Comparison of ENCODE assay signal across 9 cellular contexts in the genomic region with DNA sequence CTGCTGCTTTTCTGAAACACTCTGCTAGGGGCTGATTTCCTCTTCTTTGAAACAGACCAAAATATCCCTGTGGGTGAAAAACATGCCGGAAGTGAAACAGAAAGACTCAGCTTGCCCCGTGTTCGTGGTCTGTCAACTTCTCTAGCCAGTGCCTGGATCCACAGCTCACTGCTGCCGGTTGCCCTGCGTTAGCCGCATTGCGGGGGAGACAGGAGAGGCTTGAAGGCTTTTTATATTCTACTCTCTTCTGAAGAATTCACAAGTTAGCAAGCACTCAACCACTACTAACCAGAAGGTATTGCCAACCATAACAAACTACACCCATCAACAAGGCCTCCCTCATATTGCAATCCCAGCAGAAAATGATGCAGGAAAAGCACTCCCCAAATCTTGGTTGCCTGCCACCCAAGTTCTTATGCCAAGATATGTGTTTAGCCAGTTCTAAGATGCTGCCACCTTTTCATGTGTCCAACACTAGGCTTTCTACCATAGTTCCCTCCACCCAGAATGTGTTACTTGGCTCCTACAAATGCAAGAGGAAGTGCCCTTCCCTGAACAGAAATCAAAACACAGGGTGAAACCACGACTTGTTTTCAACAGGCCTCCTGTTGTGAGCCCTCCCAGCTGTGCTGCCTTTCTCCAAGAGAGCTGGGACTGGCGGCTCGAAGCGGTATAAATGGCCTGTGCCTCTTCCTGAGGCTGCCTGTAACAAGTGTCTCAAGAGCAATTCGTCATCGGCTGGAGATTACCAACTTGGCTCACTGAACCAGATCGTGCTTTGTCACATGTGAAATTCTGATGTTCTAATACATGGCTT.
A peak's percentile ranks its signal among the peaks of the same experiment; 100 is the strongest.
DNase-seq lines count a peak whose midpoint lies in the region; ATAC-seq and TF ChIP-seq lines count a peak whose summit lies in the region.
"Had no signal": no experiment of that assay in that cellular context is flagged by ENCODE, and none has a peak within 500 bp of the region (broad histone marks: within the 10 kb centered on the region; RNA-seq: fewer than 3 reads in every experiment).

No MANE protein-coding gene starts in this region.

- H3K27me3 Mint-ChIP-seq in osteocyte (ENCODE audit: unreplicated experiment): no peaks in the 10 kb centered on the region

- peak; percentile 88 for ATAC-seq in HG03045 (IDR thresholded peaks at IDR 0.05; ENCODE audit: unreplicated experiment)

- DNase-seq in DMS153 (lab: John Stamatoyannopoulos, UW): peak; percentile 42
- DNase-seq in DMS153 treated with DMSO at 0.1 percent for 48 hours (lab: John Stamatoyannopoulos, UW; ENCODE audit: unreplicated experiment): no peak
- DNase-seq in NOMO-1 (lab: John Stamatoyannopoulos, UW; ENCODE audit: unreplicated experiment in 2 of 2): peak; percentile 89 to 94
- DNase-seq in activated T-helper 1 cell treated with anti-CD3 and anti-CD28 coated beads, Interleukin-2, amount 50 U/mL, for 16 hours (ENCODE audit: low read depth in 1 of 2, low spot score in 1 of 2): peak; percentile 18 to 36
- DNase-seq in fibroblast of pulmonary artery (ENCODE audit: low read depth): peak; percentile 92
- peak; percentile 88 for DNase-seq in osteocyte (ENCODE audit: extremely low spot score, unreplicated experiment)

- no peaks in the 10 kb centered on the region for H3K36me3 Mint-ChIP-seq in osteocyte (ENCODE audit: unreplicated experiment)

- H3K4me3 ChIP-seq in fibroblast of pulmonary artery (replicated peaks; ENCODE audit: low read depth, low read length): no peak overlapping the region

- H3K27ac Mint-ChIP-seq in osteocyte (ENCODE audit: unreplicated experiment): peak overlapping the region; percentile 83

- TF ChIP-seq CTCF in fibroblast of pulmonary artery (IDR thresholded peaks at IDR 0.05; ENCODE audit: low read length, missing control alignments): no peak
- TF ChIP-seq CTCF in osteocyte (IDR thresholded peaks at IDR 0.05): no peak

- H3K4me3 Mint-ChIP-seq in osteocyte (ENCODE audit: unreplicated experiment): peak overlapping the region; percentile 17

- no peaks in the 10 kb centered on the region for H3K9me3 Mint-ChIP-seq in osteocyte (ENCODE audit: unreplicated experiment)

- peak overlapping the region; percentile 63 for H3K27ac ChIP-seq in temporal lobe (ENCODE audit: low read depth, low read length)
- H3K27ac ChIP-seq: 22Rv1 had no signal

- H3K4me1 Mint-ChIP-seq in osteocyte (ENCODE audit: unreplicated experiment): peaks cover 41% of the 10 kb centered on the region
